Comparison of ENCODE assay signal across 8 cellular contexts in the genomic region with DNA sequence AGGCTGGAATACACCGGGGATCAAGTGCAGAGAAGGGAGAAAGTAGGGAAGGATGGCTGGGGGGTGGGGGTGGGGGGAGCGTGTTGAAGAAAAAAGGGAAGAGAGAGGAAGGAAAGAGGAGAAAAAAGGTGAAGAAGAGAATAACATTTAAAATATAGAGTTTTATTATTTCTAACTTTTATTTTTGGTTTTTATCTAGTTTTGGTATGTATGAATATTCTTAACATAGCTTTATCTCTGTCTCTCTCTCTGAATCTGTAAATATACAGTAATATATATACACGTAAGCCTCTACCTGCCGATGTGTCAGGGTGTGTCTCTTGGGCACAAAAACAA. TPM values are rescaled to one million over a fixed set of nuclear protein-coding genes. Genes with fewer than 3 reads are reported as not detected.
DNase-seq lines count a peak whose midpoint lies in the region; ATAC-seq and TF ChIP-seq lines count a peak whose summit lies in the region.

No MANE protein-coding gene starts in this region.

- H4K20me1 ChIP-seq in OCI-LY7 (ENCODE audit: insufficient read depth, low read length), result no peaks in the 10 kb centered on the region

- peak overlapping the region; percentile 92 for H3K4me3 ChIP-seq in OCI-LY7 (ENCODE audit: low read depth, low read length, poor library complexity, severe bottlenecking)
- peak overlapping the region; percentile 94 for H3K4me3 ChIP-seq in effector memory CD4-positive, alpha-beta T cell (ENCODE audit: insufficient read depth, low read depth, low read length, poor library complexity, severe bottlenecking)
- peak overlapping the region; percentile 76 to 87 for H3K4me3 ChIP-seq in neutrophil (ENCODE audit: low read depth in 1 of 2, low read length in 1 of 2)

- H3K9me3 ChIP-seq in OCI-LY7 (ENCODE audit: low read length) (no peaks in the 10 kb centered on the region), neutrophil (no peaks in the 10 kb centered on the region)
- no peaks in the 10 kb centered on the region for H3K9me3 ChIP-seq in effector memory CD4-positive, alpha-beta T cell (ENCODE audit: control insufficient read depth, low read length)

- H2AFZ ChIP-seq in OCI-LY7 (ENCODE audit: low read length), result 0 out of 2 replicates have a peak overlapping the region, but pooled peaks have one; percentile 28

- POLR2A ChIA-PET in OCI-LY7 (lab: Charles Lee), result interaction anchor here (0.7 kb wide), 1 partner anchor 1617 kb away, joined by 3 read pairs; no protein-coding TSS in a partner anchor

- DNase-seq in OCI-LY7 (ENCODE audit: low spot score), result no peak
- DNase-seq in effector memory CD4-positive, alpha-beta T cell, result no peak
- no peak for DNase-seq in DMS79 treated with DMSO at 0.1 percent for 48 hours (lab: John Stamatoyannopoulos, UW)

- no peaks in the 10 kb centered on the region for H3K27me3 ChIP-seq in effector memory CD4-positive, alpha-beta T cell (replicated peaks; ENCODE audit: control insufficient read depth, insufficient read depth, low read length, poor library complexity, severe bottlenecking)
- H3K27me3 ChIP-seq in neutrophil, result peaks cover 79% of the 10 kb centered on the region

- no TSS peak for BruUV-seq in OCI-LY7 (replicated peaks; lab: Mats Ljungman, UMichigan)

- TF ChIP-seq CTCF in C4-2B (conservative IDR thresholded peaks at IDR 0.05), result no peak; the same call in none of the 2 replicates
- no peak; the same call in 1 of the 2 replicates for TF ChIP-seq CTCF in OCI-LY7 (conservative IDR thresholded peaks at IDR 0.05; ENCODE audit: low read length)
- no peak for TF ChIP-seq CTCF in neutrophil (IDR thresholded peaks at IDR 0.05)

- CTCF ChIA-PET in OCI-LY7 (lab: Charles Lee; ENCODE audit: unreplicated experiment), result no interaction called here

- H3K4me2 ChIP-seq in OCI-LY7 (ENCODE audit: low read length), result peak overlapping the region; percentile 80

- H3K9me2 ChIP-seq in OCI-LY7 (ENCODE audit: insufficient read depth, low read length), result no peaks in the 10 kb centered on the region

- H3K4me1 ChIP-seq in OCI-LY7 (ENCODE audit: insufficient read depth, low read length, poor library complexity, severe bottlenecking), result peaks cover 26% of the 10 kb centered on the region
- H3K4me1 ChIP-seq in effector memory CD4-positive, alpha-beta T cell (ENCODE audit: control insufficient read depth, insufficient read depth, low read length, poor library complexity, severe bottlenecking), result peaks cover 9% of the 10 kb centered on the region
- H3K4me1 ChIP-seq in neutrophil (ENCODE audit: control insufficient read depth in 1 of 2, insufficient read depth in 1 of 2, low read depth in 1 of 2, low read length in 1 of 2), result peaks cover 22 to 24% of the 10 kb centered on the region in 2 experiments

- H3K36me3 ChIP-seq in OCI-LY7 (ENCODE audit: insufficient read depth, low read length), result no peaks in the 10 kb centered on the region
- H3K36me3 ChIP-seq in effector memory CD4-positive, alpha-beta T cell (ENCODE audit: control insufficient read depth, insufficient read depth, low read length), result no peaks in the 10 kb centered on the region
- H3K36me3 ChIP-seq in neutrophil, result no peaks in the 10 kb centered on the region

- H3K79me2 ChIP-seq in OCI-LY7 (ENCODE audit: insufficient read depth, low read depth, low read length), result no peaks in the 10 kb centered on the region

- H3K27ac ChIP-seq in C4-2B (peak overlapping the region; percentile 75), OCI-LY7 (ENCODE audit: low read depth, low read length, poor library complexity, severe bottlenecking) (no peak overlapping the region), neutrophil (peak overlapping the region; percentile 74)
- H3K27ac ChIP-seq in effector memory CD4-positive, alpha-beta T cell (ENCODE audit: insufficient read depth, low read length, poor library complexity, severe bottlenecking), result no peak overlapping the region

- ATAC-seq in GM19455 (IDR thresholded peaks at IDR 0.05; ENCODE audit: unreplicated experiment) (no peak), GM21526 (IDR thresholded peaks at IDR 0.05; ENCODE audit: low FRiP score, unreplicated experiment) (no peak), GM21737 (IDR thresholded peaks at IDR 0.05; ENCODE audit: unreplicated experiment) (no peak)

- intact Hi-C loops in OCI-LY7 (cut with micrococcal nuclease; ENCODE audit: unreplicated experiment), result loop anchor here (1.0 to 5.0 kb wide), 4 partner anchors 14 to 599 kb away; no protein-coding TSS in a partner anchor

RNA-seq across cellular contexts. Expression of gene HLA-F, which starts 30.0 kb away (rescaled TPM):
- total RNA-seq in OCI-LY7 (2014; rRNA removed; shearing (Covaris generic)), result 83.2 and 140 TPM in 2 replicates
- total RNA-seq in OCI-LY7 (2022), result 56.0 and 65.8 TPM in 2 replicates

Comparison
In these comparisons a context has a peak if more than half of its experiments do, and no peak if none do; other contexts are left out.
1. H3K27ac ChIP-seq: peak in C4-2B (single experiment) and neutrophil (single experiment); none in OCI-LY7 (single experiment) and effector memory CD4-positive, alpha-beta T cell (single experiment).
2. Peak in every context shown above with its lines, with median percentiles within 50 percentile points of each other: H3K4me3 ChIP-seq.